Comparison of ENCODE assay signal across 9 cellular contexts in the genomic region with DNA sequence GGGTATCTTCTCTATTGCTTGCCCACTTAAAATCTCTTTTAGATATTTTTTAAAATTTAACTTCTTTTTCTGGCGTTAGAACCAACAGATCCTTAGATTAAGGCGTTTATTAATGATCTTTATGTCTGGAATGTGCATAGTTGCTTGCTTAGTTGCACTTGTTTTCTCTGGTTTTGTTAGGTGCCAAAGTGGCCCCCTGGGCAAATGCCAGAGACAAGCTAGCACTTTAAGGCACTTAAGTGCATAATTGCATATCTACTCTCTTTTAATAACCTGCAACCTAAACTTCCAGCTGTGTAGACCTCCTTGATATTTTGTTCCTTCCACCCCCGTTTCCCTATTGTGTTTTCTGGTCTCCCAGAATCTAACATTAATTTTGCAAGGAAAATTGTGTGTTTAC. TPM values are rescaled to one million over a fixed set of nuclear protein-coding genes. Genes with fewer than 3 reads are reported as not detected.
DNase-seq lines count a peak whose midpoint lies in the region; ATAC-seq and TF ChIP-seq lines count a peak whose summit lies in the region.
"Had no signal": no experiment of that assay in that cellular context is flagged by ENCODE, and none has a peak within 500 bp of the region (broad histone marks: within the 10 kb centered on the region; RNA-seq: fewer than 3 reads in every experiment).

No MANE protein-coding gene starts in this region.

- peaks cover 80% of the 10 kb centered on the region for H3K36me3 ChIP-seq in BE2C
- peaks cover 82% of the 10 kb centered on the region for H3K36me3 ChIP-seq in Karpas-422 (ENCODE audit: insufficient read depth, low read length)
- H3K36me3 ChIP-seq in brain microvascular endothelial cell (replicated peaks), result peaks cover 60% of the 10 kb centered on the region

- no peak for ATAC-seq in natural killer cell treated with Interleukin-12 subunit alpha and Interleukin-12 subunit beta and Interleukin-15 and Interleukin-18, amount 100 ng/mL, for 72 hours
- no peak for ATAC-seq in GM21737 (IDR thresholded peaks at IDR 0.05; ENCODE audit: unreplicated experiment)

- peak overlapping the region; percentile 28; the same call in 1 of the 2 replicates for H3K27ac ChIP-seq in Karpas-422 (ENCODE audit: low read length)
- no peak overlapping the region for H3K27ac ChIP-seq in brain microvascular endothelial cell

- peaks cover 78% of the 10 kb centered on the region for H4K20me1 ChIP-seq in Karpas-422 (ENCODE audit: insufficient read depth, low read depth, low read length)

- H3K27me3 ChIP-seq in BE2C (no peaks in the 10 kb centered on the region), Karpas-422 (ENCODE audit: low read length) (no peaks in the 10 kb centered on the region), brain microvascular endothelial cell (replicated peaks) (no peaks in the 10 kb centered on the region)

- 0 out of 2 replicates have a peak overlapping the region, but pooled peaks have one; percentile 97 for H3K9ac ChIP-seq in Karpas-422 (ENCODE audit: low read length)

- no peaks in the 10 kb centered on the region for H3K27me3 Mint-ChIP-seq in natural killer cell treated with Interleukin-12 subunit alpha and Interleukin-12 subunit beta and Interleukin-15 and Interleukin-18, amount 100 ng/mL, for 72 hours

- intact Hi-C loops in lower leg skin (cut with DNase I; ENCODE audit: low total_unique reads), result no loop called here

- in situ Hi-C loops in brain microvascular endothelial cell (cut with HindIII; ENCODE audit: low pct_ligation_motif_present, low sequenced_read_pairs), result no loop called here

- H3K9me2 ChIP-seq in Karpas-422 (replicated peaks; ENCODE audit: insufficient read depth, low read length), result no peaks in the 10 kb centered on the region

- H3K9me3 ChIP-seq in BE2C (no peaks in the 10 kb centered on the region), Karpas-422 (ENCODE audit: low read length) (no peaks in the 10 kb centered on the region)

- no peak for TF ChIP-seq POLR2A in lower leg skin (IDR thresholded peaks at IDR 0.05)

- no peak for DNase-seq in BE2C
- DNase-seq in Karpas-422, result no peak
- DNase-seq in brain microvascular endothelial cell, result no peak
- DNase-seq in natural killer cell treated with Interleukin-12 subunit alpha and Interleukin-12 subunit beta and Interleukin-15 and Interleukin-18, amount 100 ng/mL, for 72 hours (ENCODE audit: low spot score), result no peak
- no peak for DNase-seq in lower leg skin (ENCODE audit: low spot score in 2 of 2)
- DNase-seq in iPS-NIHi11 (ENCODE audit: low spot score), result no peak
- DNase-seq in GOT3 (lab: John Stamatoyannopoulos, UW), result no peak
- DNase-seq: activated CD4-positive, CD25-positive, alpha-beta regulatory T cell had no signal

- H3K4me2 ChIP-seq in Karpas-422 (ENCODE audit: low read depth, low read length, poor library complexity, severe bottlenecking), result peak overlapping the region; percentile 99

- peaks cover 72 to 83% of the 10 kb centered on the region in 2 donors for H3K4me1 Mint-ChIP-seq in natural killer cell treated with Interleukin-12 subunit alpha and Interleukin-12 subunit beta and Interleukin-15 and Interleukin-18, amount 100 ng/mL, for 72 hours (ENCODE audit: low read depth in 2 of 2)

- H3K4me1 ChIP-seq in BE2C, result peaks cover 6% of the 10 kb centered on the region; the same call in 1 of the 2 replicates
- H3K4me1 ChIP-seq in Karpas-422 (ENCODE audit: low read length), result peaks cover 53% of the 10 kb centered on the region

- peak overlapping the region; percentile 94 for H3K4me3 ChIP-seq in BE2C (ENCODE audit: low read depth, low read length)
- peak overlapping the region; percentile 99; the same call in 1 of the 2 replicates for H3K4me3 ChIP-seq in Karpas-422 (ENCODE audit: low read length)
- H3K4me3 ChIP-seq in brain microvascular endothelial cell (ENCODE audit: low read depth, low read length), result peak overlapping the region; percentile 98
- no peak overlapping the region for H3K4me3 ChIP-seq in lower leg skin (ENCODE audit: low read depth, poor library complexity, severe bottlenecking)

- WGBS in lower leg skin, 2 donors, result 19 to 27% methylated on average over 3 of the region's 3 CpGs

- TF ChIP-seq CTCF in BE2C (IDR thresholded peaks at IDR 0.05; ENCODE audit: low read depth, low read length) (no peak), brain microvascular endothelial cell (IDR thresholded peaks at IDR 0.05; ENCODE audit: low read depth, low read length, missing control alignments) (no peak), lower leg skin (IDR thresholded peaks at IDR 0.05) (no peak)

- H3K9me3 Mint-ChIP-seq in natural killer cell treated with Interleukin-12 subunit alpha and Interleukin-12 subunit beta and Interleukin-15 and Interleukin-18, amount 100 ng/mL, for 72 hours, result no peaks in the 10 kb centered on the region

- H3K4me3 Mint-ChIP-seq in natural killer cell treated with Interleukin-12 subunit alpha and Interleukin-12 subunit beta and Interleukin-15 and Interleukin-18, amount 100 ng/mL, for 72 hours, result peak overlapping the region; percentile 94

- peaks cover 86% of the 10 kb centered on the region for H3K79me2 ChIP-seq in Karpas-422 (ENCODE audit: low read length)

- no peak overlapping the region for H2AFZ ChIP-seq in Karpas-422 (ENCODE audit: low read length)

- peak overlapping the region; percentile 91 to 97 for H3K27ac Mint-ChIP-seq in natural killer cell treated with Interleukin-12 subunit alpha and Interleukin-12 subunit beta and Interleukin-15 and Interleukin-18, amount 100 ng/mL, for 72 hours

- H3K36me3 Mint-ChIP-seq in natural killer cell treated with Interleukin-12 subunit alpha and Interleukin-12 subunit beta and Interleukin-15 and Interleukin-18, amount 100 ng/mL, for 72 hours, result peaks cover 74% of the 10 kb centered on the region

RNA-seq across cellular contexts. Expression of a gene that starts 3.3 kb away (rescaled TPM):
- 307 TPM for polyA plus RNA-seq in BE2C (2012; ENCODE audit: insufficient read depth, insufficient read length, low read depth)
- total RNA-seq in Karpas-422 (2014; rRNA removed; shearing (Covaris generic); ENCODE audit: low replicate concordance), result 103 and 141 TPM in 2 replicates
- total RNA-seq in natural killer cell treated with Interleukin-12 subunit alpha and Interleukin-12 subunit beta and Interleukin-15 and Interleukin-18, amount 100 ng/mL, for 72 hours, result 100 to 1,000 TPM; 142 to 162 TPM
- 10 to 100 TPM; 59.2 to 96.6 (median 76.0) TPM for total RNA-seq in lower leg skin

RNA-seq across cellular contexts. Expression of a gene that starts 25.4 kb away (rescaled TPM):
- 77.7 TPM for polyA plus RNA-seq in BE2C (2012; ENCODE audit: insufficient read depth, insufficient read length, low read depth)
- total RNA-seq in Karpas-422 (2014; rRNA removed; shearing (Covaris generic); ENCODE audit: low replicate concordance), result 47.9 and 51.3 TPM in 2 replicates
- total RNA-seq in natural killer cell treated with Interleukin-12 subunit alpha and Interleukin-12 subunit beta and Interleukin-15 and Interleukin-18, amount 100 ng/mL, for 72 hours, result 100 to 1,000 TPM; 122 to 201 TPM
- 10 to 100 TPM; 35.8 to 47.4 (median 44.6) TPM for total RNA-seq in lower leg skin

RNA-seq across cellular contexts. Expression of a gene that starts 35.9 kb away (rescaled TPM):
- polyA plus RNA-seq in BE2C (2012; ENCODE audit: insufficient read depth, insufficient read length, low read depth), result 27.9 TPM
- 39.5 and 43.2 TPM in 2 replicates for total RNA-seq in Karpas-422 (2014; rRNA removed; shearing (Covaris generic); ENCODE audit: low replicate concordance)
- 10 to 100 TPM; 14.8 to 16.7 TPM for total RNA-seq in natural killer cell treated with Interleukin-12 subunit alpha and Interleukin-12 subunit beta and Interleukin-15 and Interleukin-18, amount 100 ng/mL, for 72 hours
- 10 to 100 TPM in 2 of 4 donors, 1 to 10 TPM in 2; 8.6 to 18.0 (median 12.2) TPM for total RNA-seq in lower leg skin

RNA-seq across cellular contexts. Expression of a gene that starts 48.8 kb away (rescaled TPM):
- 55.7 TPM for polyA plus RNA-seq in BE2C (2012; ENCODE audit: insufficient read depth, insufficient read length, low read depth)
- total RNA-seq in Karpas-422 (2014; rRNA removed; shearing (Covaris generic); ENCODE audit: low replicate concordance), result 24.6 and 57.6 TPM in 2 replicates
- 10 to 100 TPM; 29.0 to 31.0 TPM for total RNA-seq in natural killer cell treated with Interleukin-12 subunit alpha and Interleukin-12 subunit beta and Interleukin-15 and Interleukin-18, amount 100 ng/mL, for 72 hours
- total RNA-seq in lower leg skin, result 10 to 100 TPM; 13.7 to 24.2 (median 15.2) TPM

RNA-seq across cellular contexts. Expression of a gene that starts 49.0 kb away (rescaled TPM):
- 0.52 TPM for polyA plus RNA-seq in BE2C (2012; ENCODE audit: insufficient read depth, insufficient read length, low read depth)
- 0.22 and 0.75 TPM in 2 replicates for total RNA-seq in Karpas-422 (2014; rRNA removed; shearing (Covaris generic); ENCODE audit: low replicate concordance)
- not detected for total RNA-seq in natural killer cell treated with Interleukin-12 subunit alpha and Interleukin-12 subunit beta and Interleukin-15 and Interleukin-18, amount 100 ng/mL, for 72 hours
- under 1 TPM; 0.11 to 0.42 (median 0.25) TPM for total RNA-seq in lower leg skin
